2 cellular contexts compared by ENCODE assay signal in the genomic region with DNA sequence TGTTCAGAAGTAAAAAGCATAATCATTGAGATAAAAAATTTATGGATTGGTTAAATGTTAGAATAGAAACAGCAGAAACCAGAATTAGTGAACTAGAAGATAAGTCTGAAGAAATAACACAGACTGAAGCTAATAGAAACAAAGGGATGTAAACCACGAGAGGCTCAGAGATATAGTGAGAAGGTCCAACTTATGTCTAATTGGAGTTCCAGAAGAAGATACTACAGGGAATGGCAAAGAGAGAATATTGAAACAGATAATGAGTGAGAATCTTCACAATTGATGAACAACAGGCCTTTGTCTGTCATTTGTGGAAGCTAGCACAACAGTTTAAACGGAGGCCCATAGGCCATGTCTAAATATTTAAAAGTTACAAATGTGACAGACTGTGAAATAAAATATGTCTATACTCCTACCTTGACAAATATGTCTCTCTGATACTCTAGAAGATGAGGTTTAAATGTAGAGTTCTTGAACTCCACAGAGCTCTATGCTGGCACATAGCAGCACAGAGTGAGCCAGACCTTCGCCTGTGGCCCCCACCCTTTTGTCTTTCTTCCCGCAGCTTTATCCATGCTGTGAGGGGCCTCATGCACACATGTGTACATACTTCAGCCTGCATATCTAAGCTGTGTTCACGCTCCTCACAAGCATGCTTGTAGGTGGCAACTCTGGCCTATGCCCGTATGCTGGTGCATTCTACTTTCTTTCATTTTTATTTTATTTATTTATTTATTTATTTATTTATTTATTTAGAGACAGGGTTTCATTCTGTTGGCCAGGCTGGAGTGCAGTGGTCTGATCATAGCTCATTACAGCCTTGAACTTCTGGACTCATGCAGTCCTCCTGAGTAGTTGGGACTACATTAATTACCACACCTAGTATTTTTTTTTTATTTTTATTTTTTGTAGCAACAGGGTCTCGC.
TF ChIP-seq lines count a peak whose summit lies in the region.

No MANE protein-coding gene starts in this region.

TF ChIP-seq in HEK293, 187 proteins besides CTCF, POLR2A, EP300 and RAD21 (continued from another document and continues in another):
- peak; percentile 81; the same call in 1 of the 2 replicates for TF ChIP-seq ZNF394 (tag by site-specific recombination; IDR thresholded peaks at IDR 0.05; ENCODE audit: borderline replicate concordance)
- TF ChIP-seq ZNF558 (tag by site-specific recombination; IDR thresholded peaks at IDR 0.05): peak; percentile 62; the same call in 1 of the 2 replicates
- TF ChIP-seq ZNF529 (tag by site-specific recombination; IDR thresholded peaks at IDR 0.05; ENCODE audit: insufficient replicate concordance): peak; percentile 53
- TF ChIP-seq ZNF837 (tag by site-specific recombination; IDR thresholded peaks at IDR 0.05): no peak
- TF ChIP-seq EGR2 (tag by site-specific recombination; IDR thresholded peaks at IDR 0.05; ENCODE audit: low read depth): no peak
- no peak for TF ChIP-seq ZNF175 (tag by site-specific recombination; IDR thresholded peaks at IDR 0.05)
- TF ChIP-seq ZNF155 (tag by site-specific recombination; IDR thresholded peaks at IDR 0.05): no peak
- no peak for TF ChIP-seq ZNF521 (tag by site-specific recombination; IDR thresholded peaks at IDR 0.05)
- no peak; the same call in 1 of the 2 replicates for TF ChIP-seq GLI2 (tag by site-specific recombination; IDR thresholded peaks at IDR 0.05; ENCODE audit: borderline replicate concordance, low read depth)
- TF ChIP-seq, protein P1, sequence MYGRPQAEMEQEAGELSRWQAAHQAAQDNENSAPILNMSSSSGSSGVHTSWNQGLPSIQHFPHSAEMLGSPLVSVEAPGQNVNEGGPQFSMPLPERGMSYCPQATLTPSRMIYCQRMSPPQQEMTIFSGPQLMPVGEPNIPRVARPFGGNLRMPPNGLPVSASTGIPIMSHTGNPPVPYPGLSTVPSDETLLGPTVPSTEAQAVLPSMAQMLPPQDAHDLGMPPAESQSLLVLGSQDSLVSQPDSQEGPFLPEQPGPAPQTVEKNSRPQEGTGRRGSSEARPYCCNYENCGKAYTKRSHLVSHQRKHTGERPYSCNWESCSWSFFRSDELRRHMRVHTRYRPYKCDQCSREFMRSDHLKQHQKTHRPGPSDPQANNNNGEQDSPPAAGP (tag by site-specific recombination; IDR thresholded peaks at IDR 0.05): no peak
- peak; percentile 17; the same call in 1 of the 2 replicates for TF ChIP-seq ZNF654 (tag by site-specific recombination; IDR thresholded peaks at IDR 0.05; ENCODE audit: low read depth)
- peak; percentile 90 for TF ChIP-seq SETDB1 (IDR thresholded peaks at IDR 0.05; ENCODE audit: insufficient read length, low read length)
- no peak for TF ChIP-seq ZFP3 (tag by site-specific recombination; IDR thresholded peaks at IDR 0.05; ENCODE audit: low read depth)
- no peak for TF ChIP-seq ZNF2 (tag by site-specific recombination; IDR thresholded peaks at IDR 0.05)
- TF ChIP-seq, protein P2, sequence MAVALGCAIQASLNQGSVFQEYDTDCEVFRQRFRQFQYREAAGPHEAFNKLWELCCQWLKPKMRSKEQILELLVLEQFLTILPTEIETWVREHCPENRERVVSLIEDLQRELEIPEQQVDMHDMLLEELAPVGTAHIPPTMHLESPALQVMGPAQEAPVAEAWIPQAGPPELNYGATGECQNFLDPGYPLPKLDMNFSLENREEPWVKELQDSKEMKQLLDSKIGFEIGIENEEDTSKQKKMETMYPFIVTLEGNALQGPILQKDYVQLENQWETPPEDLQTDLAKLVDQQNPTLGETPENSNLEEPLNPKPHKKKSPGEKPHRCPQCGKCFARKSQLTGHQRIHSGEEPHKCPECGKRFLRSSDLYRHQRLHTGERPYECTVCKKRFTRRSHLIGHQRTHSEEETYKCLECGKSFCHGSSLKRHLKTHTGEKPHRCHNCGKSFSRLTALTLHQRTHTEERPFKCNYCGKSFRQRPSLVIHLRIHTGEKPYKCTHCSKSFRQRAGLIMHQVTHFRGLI (tag by site-specific recombination; IDR thresholded peaks at IDR 0.05): no peak
- peak; percentile 38; the same call in 1 of the 2 replicates for TF ChIP-seq ZNF610 (tag by site-specific recombination; IDR thresholded peaks at IDR 0.05; ENCODE audit: borderline replicate concordance)
- TF ChIP-seq, protein P3, sequence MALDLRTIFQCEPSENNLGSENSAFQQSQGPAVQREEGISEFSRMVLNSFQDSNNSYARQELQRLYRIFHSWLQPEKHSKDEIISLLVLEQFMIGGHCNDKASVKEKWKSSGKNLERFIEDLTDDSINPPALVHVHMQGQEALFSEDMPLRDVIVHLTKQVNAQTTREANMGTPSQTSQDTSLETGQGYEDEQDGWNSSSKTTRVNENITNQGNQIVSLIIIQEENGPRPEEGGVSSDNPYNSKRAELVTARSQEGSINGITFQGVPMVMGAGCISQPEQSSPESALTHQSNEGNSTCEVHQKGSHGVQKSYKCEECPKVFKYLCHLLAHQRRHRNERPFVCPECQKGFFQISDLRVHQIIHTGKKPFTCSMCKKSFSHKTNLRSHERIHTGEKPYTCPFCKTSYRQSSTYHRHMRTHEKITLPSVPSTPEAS (tag by site-specific recombination; IDR thresholded peaks at IDR 0.05): no peak
- TF ChIP-seq ZFP41 (tag by site-specific recombination; IDR thresholded peaks at IDR 0.05; ENCODE audit: borderline replicate concordance): no peak
- TF ChIP-seq, protein P4, sequence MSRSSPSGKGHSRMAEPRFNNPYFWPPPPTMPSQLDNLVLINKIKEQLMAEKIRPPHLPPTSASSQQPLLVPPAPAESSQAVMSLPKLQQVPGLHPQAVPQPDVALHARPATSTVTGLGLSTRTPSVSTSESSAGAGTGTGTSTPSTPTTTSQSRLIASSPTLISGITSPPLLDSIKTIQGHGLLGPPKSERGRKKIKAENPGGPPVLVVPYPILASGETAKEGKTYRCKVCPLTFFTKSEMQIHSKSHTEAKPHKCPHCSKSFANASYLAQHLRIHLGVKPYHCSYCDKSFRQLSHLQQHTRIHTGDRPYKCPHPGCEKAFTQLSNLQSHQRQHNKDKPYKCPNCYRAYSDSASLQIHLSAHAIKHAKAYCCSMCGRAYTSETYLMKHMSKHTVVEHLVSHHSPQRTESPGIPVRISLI (tag by site-specific recombination; IDR thresholded peaks at IDR 0.05): no peak
- no peak for TF ChIP-seq ZNF248 (tag by site-specific recombination; IDR thresholded peaks at IDR 0.05)
- peak; percentile 70; the same call in 1 of the 2 replicates for TF ChIP-seq ZNF140 (tag by site-specific recombination; IDR thresholded peaks at IDR 0.05)
- TF ChIP-seq ZNF629 (tag by site-specific recombination; IDR thresholded peaks at IDR 0.05): no peak
- no peak for TF ChIP-seq SCRT1 (tag by site-specific recombination; IDR thresholded peaks at IDR 0.05; ENCODE audit: borderline replicate concordance)
- peak; percentile 55; the same call in 1 of the 2 replicates for TF ChIP-seq ZNF223 (tag by site-specific recombination; IDR thresholded peaks at IDR 0.05)
- TF ChIP-seq, protein P5, sequence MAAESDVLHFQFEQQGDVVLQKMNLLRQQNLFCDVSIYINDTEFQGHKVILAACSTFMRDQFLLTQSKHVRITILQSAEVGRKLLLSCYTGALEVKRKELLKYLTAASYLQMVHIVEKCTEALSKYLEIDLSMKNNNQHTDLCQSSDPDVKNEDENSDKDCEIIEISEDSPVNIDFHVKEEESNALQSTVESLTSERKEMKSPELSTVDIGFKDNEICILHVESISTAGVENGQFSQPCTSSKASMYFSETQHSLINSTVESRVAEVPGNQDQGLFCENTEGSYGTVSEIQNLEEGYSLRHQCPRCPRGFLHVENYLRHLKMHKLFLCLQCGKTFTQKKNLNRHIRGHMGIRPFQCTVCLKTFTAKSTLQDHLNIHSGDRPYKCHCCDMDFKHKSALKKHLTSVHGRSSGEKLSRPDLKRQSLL (tag by site-specific recombination; IDR thresholded peaks at IDR 0.05): no peak
- 0 out of 2 replicates have a peak, but pooled peaks have one; percentile 47 for TF ChIP-seq ZNF433 (tag by site-specific recombination; IDR thresholded peaks at IDR 0.05; ENCODE audit: low read depth)
- 0 out of 2 replicates have a peak, but pooled peaks have one; percentile 25 for TF ChIP-seq ZNF184 (tag by site-specific recombination; IDR thresholded peaks at IDR 0.05)

TF ChIP-seq in K562, 482 proteins besides CTCF, POLR2A, EP300 and RAD21 (continued from another document):
- TF ChIP-seq, protein P6, sequence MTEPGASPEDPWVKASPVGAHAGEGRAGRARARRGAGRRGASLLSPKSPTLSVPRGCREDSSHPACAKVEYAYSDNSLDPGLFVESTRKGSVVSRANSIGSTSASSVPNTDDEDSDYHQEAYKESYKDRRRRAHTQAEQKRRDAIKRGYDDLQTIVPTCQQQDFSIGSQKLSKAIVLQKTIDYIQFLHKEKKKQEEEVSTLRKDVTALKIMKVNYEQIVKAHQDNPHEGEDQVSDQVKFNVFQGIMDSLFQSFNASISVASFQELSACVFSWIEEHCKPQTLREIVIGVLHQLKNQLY (CRISPR knock-in tag; conservative IDR thresholded peaks at IDR 0.05): 0 out of 4 replicates have a peak, but pooled peaks of 1 of the 2 experiments have one; percentile 52
- no peak for TF ChIP-seq ZBTB17 (CRISPR knock-in tag; IDR thresholded peaks at IDR 0.05)
- TF ChIP-seq CAMTA2 (CRISPR knock-in tag; conservative IDR thresholded peaks at IDR 0.05): no peak
- TF ChIP-seq, protein P7, sequence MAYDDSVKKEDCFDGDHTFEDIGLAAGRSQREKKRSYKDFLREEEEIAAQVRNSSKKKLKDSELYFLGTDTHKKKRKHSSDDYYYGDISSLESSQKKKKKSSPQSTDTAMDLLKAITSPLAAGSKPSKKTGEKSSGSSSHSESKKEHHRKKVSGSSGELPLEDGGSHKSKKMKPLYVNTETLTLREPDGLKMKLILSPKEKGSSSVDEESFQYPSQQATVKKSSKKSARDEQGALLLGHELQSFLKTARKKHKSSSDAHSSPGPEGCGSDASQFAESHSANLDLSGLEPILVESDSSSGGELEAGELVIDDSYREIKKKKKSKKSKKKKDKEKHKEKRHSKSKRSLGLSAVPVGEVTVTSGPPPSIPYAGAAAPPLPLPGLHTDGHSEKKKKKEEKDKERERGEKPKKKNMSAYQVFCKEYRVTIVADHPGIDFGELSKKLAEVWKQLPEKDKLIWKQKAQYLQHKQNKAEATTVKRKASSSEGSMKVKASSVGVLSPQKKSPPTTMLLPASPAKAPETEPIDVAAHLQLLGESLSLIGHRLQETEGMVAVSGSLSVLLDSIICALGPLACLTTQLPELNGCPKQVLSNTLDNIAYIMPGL (CRISPR knock-in tag; IDR thresholded peaks at IDR 0.05): 0 out of 2 replicates have a peak, but pooled peaks have one; percentile 24
TF ChIP-seq in K562: peak in this region for 2.
